In genomic region chr2:39107724-39108273, GRCh38 we compare ENCODE assay signal across 10 cellular contexts. TPM values are rescaled to one million over a fixed set of nuclear protein-coding genes. Genes with fewer than 3 reads are reported as not detected.
DNase-seq lines count a peak whose midpoint lies in the region; ATAC-seq and TF ChIP-seq lines count a peak whose summit lies in the region.
"Had no signal": no experiment of that assay in that cellular context is flagged by ENCODE, and none has a peak within 500 bp of the region (broad histone marks: within the 10 kb centered on the region; RNA-seq: fewer than 3 reads in every experiment).

No MANE protein-coding gene starts in this region.

- TF ChIP-seq CTCF in progenitor cell of endocrine pancreas (IDR thresholded peaks at IDR 0.05; ENCODE audit: unreplicated experiment): no peak

- no peaks in the 10 kb centered on the region for H3K27me3 Mint-ChIP-seq in T-helper 2 cell treated with Interferon-gamma antibody and Interleukin-4, amounts not matched to agents 5 μg/mL and 100 μg/mL, for 36 hours (ENCODE audit: low read depth)
- no peaks in the 10 kb centered on the region for H3K27me3 Mint-ChIP-seq in activated naive CD8-positive, alpha-beta T cell treated with anti-CD3 and anti-CD28 coated beads, Interleukin-2, amount 10 ng/mL, durations not matched to agents 7 days and 5 days
- H3K27me3 Mint-ChIP-seq in progenitor cell of endocrine pancreas: no peaks in the 10 kb centered on the region

- ATAC-seq in activated naive CD8-positive, alpha-beta T cell treated with anti-CD3 and anti-CD28 coated beads, Interleukin-2, amount 10 ng/mL, durations not matched to agents 7 days and 5 days (ENCODE audit: low read depth): no peak
- ATAC-seq in GM19395 (IDR thresholded peaks at IDR 0.05; ENCODE audit: unreplicated experiment): no peak

- H3K27ac Mint-ChIP-seq in T-helper 2 cell treated with Interferon-gamma antibody and Interleukin-4, amounts not matched to agents 5 μg/mL and 100 μg/mL, for 36 hours: peak overlapping the region; percentile 12
- peak overlapping the region; percentile 57 for H3K27ac Mint-ChIP-seq in activated naive CD8-positive, alpha-beta T cell treated with anti-CD3 and anti-CD28 coated beads, Interleukin-2, amount 10 ng/mL, durations not matched to agents 7 days and 5 days
- H3K27ac Mint-ChIP-seq in progenitor cell of endocrine pancreas: peak overlapping the region; percentile 82

- peak overlapping the region; percentile 2 for H3K4me3 Mint-ChIP-seq in T-helper 2 cell treated with Interferon-gamma antibody and Interleukin-4, amounts not matched to agents 5 μg/mL and 100 μg/mL, for 36 hours
- H3K4me3 Mint-ChIP-seq in activated naive CD8-positive, alpha-beta T cell treated with anti-CD3 and anti-CD28 coated beads, Interleukin-2, amount 10 ng/mL, durations not matched to agents 7 days and 5 days: peak overlapping the region; percentile 29
- no peak overlapping the region for H3K4me3 Mint-ChIP-seq in progenitor cell of endocrine pancreas (ENCODE audit: low read depth)

- no peaks in the 10 kb centered on the region for H3K9me3 Mint-ChIP-seq in T-helper 2 cell treated with Interferon-gamma antibody and Interleukin-4, amounts not matched to agents 5 μg/mL and 100 μg/mL, for 36 hours
- no peaks in the 10 kb centered on the region for H3K9me3 Mint-ChIP-seq in activated naive CD8-positive, alpha-beta T cell treated with anti-CD3 and anti-CD28 coated beads, Interleukin-2, amount 10 ng/mL, durations not matched to agents 7 days and 5 days
- no peaks in the 10 kb centered on the region for H3K9me3 Mint-ChIP-seq in progenitor cell of endocrine pancreas (ENCODE audit: low read depth)

- peaks cover 56% of the 10 kb centered on the region for H3K4me1 Mint-ChIP-seq in T-helper 2 cell treated with Interferon-gamma antibody and Interleukin-4, amounts not matched to agents 5 μg/mL and 100 μg/mL, for 36 hours (ENCODE audit: low read depth)
- H3K4me1 Mint-ChIP-seq in activated naive CD8-positive, alpha-beta T cell treated with anti-CD3 and anti-CD28 coated beads, Interleukin-2, amount 10 ng/mL, durations not matched to agents 7 days and 5 days: peaks cover 51% of the 10 kb centered on the region
- H3K4me1 Mint-ChIP-seq in progenitor cell of endocrine pancreas (ENCODE audit: low read depth): peaks cover 12% of the 10 kb centered on the region

- POLR2A ChIA-PET in activated naive CD8-positive, alpha-beta T cell treated with anti-CD3 and anti-CD28 coated beads, Interleukin-2, amount 10 ng/mL, durations not matched to agents 7 days and 5 days (lab: Charles Lee): interaction anchor here (1.5 kb wide), 1 partner anchor 12 kb away, joined by 3 read pairs; no protein-coding TSS in a partner anchor

- DNase-seq in T-helper 2 cell treated with Interferon-gamma antibody and Interleukin-4, amounts not matched to agents 5 μg/mL and 100 μg/mL, for 36 hours (ENCODE audit: low spot score): no peak
- DNase-seq in T-helper 2 cell (no peak), NCI-H146 treated with DMSO at 0.1 percent for 48 hours (lab: John Stamatoyannopoulos, UW; ENCODE audit: unreplicated experiment) (peak; percentile 35), progenitor cell of endocrine pancreas (ENCODE audit: low spot score, unreplicated experiment) (no peak), NCI-H2171 (lab: John Stamatoyannopoulos, UW) (no peak), AML-193 (lab: John Stamatoyannopoulos, UW) (no peak)
- DNase-seq in activated naive CD8-positive, alpha-beta T cell treated with anti-CD3 and anti-CD28 coated beads, Interleukin-2, amount 10 ng/mL, durations not matched to agents 7 days and 5 days: no peak
- DNase-seq: GOT3, heart left ventricle had no signal

- H3K36me3 Mint-ChIP-seq in T-helper 2 cell treated with Interferon-gamma antibody and Interleukin-4, amounts not matched to agents 5 μg/mL and 100 μg/mL, for 36 hours (ENCODE audit: low read depth): peaks cover 61% of the 10 kb centered on the region
- H3K36me3 Mint-ChIP-seq in activated naive CD8-positive, alpha-beta T cell treated with anti-CD3 and anti-CD28 coated beads, Interleukin-2, amount 10 ng/mL, durations not matched to agents 7 days and 5 days: peaks cover 53% of the 10 kb centered on the region
- peaks cover 12% of the 10 kb centered on the region for H3K36me3 Mint-ChIP-seq in progenitor cell of endocrine pancreas (ENCODE audit: insufficient read depth)

RNA-seq across cellular contexts. Expression of gene SOS1, which starts 13.1 kb away (rescaled TPM):
- total RNA-seq in activated naive CD8-positive, alpha-beta T cell treated with anti-CD3 and anti-CD28 coated beads, Interleukin-2, amount 10 ng/mL, durations not matched to agents 7 days and 5 days: 100 to 1,000 TPM; 154 to 168 TPM
- total RNA-seq in progenitor cell of endocrine pancreas: 68.3 and 77.0 TPM in 2 replicates

Comparison
In these comparisons a context has a peak if more than half of its experiments do, and no peak if none do; other contexts are left out.
1. H3K27ac Mint-ChIP-seq: peak in every context shown above with its lines; median percentile 82 in progenitor cell of endocrine pancreas; 57 in activated naive CD8-positive, alpha-beta T cell treated with anti-CD3 and anti-CD28 coated beads, Interleukin-2, amount 10 ng/mL, durations not matched to agents 7 days and 5 days; 12 in T-helper 2 cell treated with Interferon-gamma antibody and Interleukin-4, amounts not matched to agents 5 μg/mL and 100 μg/mL, for 36 hours.